In the genomic region with DNA sequence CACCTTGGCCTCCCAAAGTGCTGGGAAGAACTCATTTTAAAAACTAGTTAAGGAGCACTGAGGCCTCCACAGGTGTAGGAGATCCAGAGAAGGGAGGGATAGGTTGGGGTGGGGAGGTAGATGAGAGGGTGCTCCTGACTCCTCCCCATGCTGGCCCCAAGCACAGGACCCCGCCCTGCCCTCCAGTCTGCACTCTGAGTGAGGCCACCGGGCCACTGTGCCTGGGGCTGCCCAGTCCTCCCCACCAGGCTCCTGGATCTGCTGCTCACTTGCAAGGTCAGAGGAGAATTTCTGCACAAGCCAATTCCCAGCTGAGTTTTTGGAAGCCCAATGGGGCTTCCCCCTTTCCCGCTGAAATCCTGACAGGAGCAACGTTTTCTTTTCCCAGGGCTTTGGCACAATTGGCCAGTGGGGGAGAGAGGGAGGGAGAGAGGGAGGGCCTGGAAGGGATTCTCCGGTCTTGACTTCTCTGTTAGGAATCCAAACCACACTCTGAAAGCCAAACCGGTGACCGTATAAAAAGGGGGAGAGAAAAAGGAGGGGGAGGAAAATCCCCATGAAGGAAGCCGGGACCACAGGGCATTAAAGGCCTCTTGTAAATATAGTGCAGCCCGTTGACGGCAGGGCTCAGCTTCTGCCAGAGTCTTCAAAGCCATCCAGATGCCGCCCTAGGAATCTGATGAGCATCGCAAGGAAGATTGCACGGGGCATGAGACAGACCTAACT, we compare ENCODE assay signal across 10 cellular contexts.
A peak's percentile ranks its signal among the peaks of the same experiment; 100 is the strongest.
DNase-seq lines count a peak whose midpoint lies in the region; ATAC-seq, FAIRE-seq and TF ChIP-seq lines count a peak whose summit lies in the region.
"Had no signal": no experiment of that assay in that cellular context is flagged by ENCODE, and none has a peak within 500 bp of the region (broad histone marks: within the 10 kb centered on the region; RNA-seq: fewer than 3 reads in every experiment).

No MANE protein-coding gene starts in this region.

- peak in 1 of 4 donors; percentile 16 for TF ChIP-seq EP300 in sigmoid colon (IDR thresholded peaks at IDR 0.05)

- no peaks in the 10 kb centered on the region for H3K27me3 ChIP-seq in astrocyte (ENCODE audit: insufficient read depth, low read length)
- H3K27me3 ChIP-seq in hepatocyte = no peaks in the 10 kb centered on the region
- H3K27me3 ChIP-seq in sigmoid colon = no peaks in the 10 kb centered on the region
- H3K27me3 ChIP-seq in small intestine (ENCODE audit: control insufficient read depth in 2 of 2, insufficient read depth in 2 of 2, low read length in 2 of 2) = no peaks in the 10 kb centered on the region

- H3K4me1 Mint-ChIP-seq in astrocyte (ENCODE audit: low read depth, unreplicated experiment) = peaks cover 38% of the 10 kb centered on the region
- H3K4me1 Mint-ChIP-seq in activated T-cell treated with anti-CD3 and anti-CD28 coated beads, Interleukin-2, amount 50 U/mL, for 72 hours (ENCODE audit: low read depth) = peaks cover 11% of the 10 kb centered on the region

- intact Hi-C loops in sigmoid colon (cut with DNase I) = loop anchor here (5.0 kb wide), 1 partner anchor 38 kb away; no protein-coding TSS in a partner anchor

- no peak for TF ChIP-seq POLR2A in sigmoid colon (IDR thresholded peaks at IDR 0.05)

- peak overlapping the region; percentile 69 for H3K4me3 Mint-ChIP-seq in astrocyte (ENCODE audit: unreplicated experiment)
- no peak overlapping the region for H3K4me3 Mint-ChIP-seq in activated T-cell treated with anti-CD3 and anti-CD28 coated beads, Interleukin-2, amount 50 U/mL, for 72 hours

- WGBS in hepatocyte (ENCODE audit: low lambda C conversion rate, missing lambda C conversion rate) = 38% methylated on average over 13 of the region's 13 CpGs
- WGBS in sigmoid colon, 2 donors = 65 to 69% methylated on average over 13 of the region's 13 CpGs
- WGBS in small intestine, 3 donors = 51 to 77% (median 70%) methylated on average over 13 of the region's 13 CpGs

- H3K9me2 ChIP-seq in hepatocyte (replicated peaks; ENCODE audit: insufficient read depth) = no peaks in the 10 kb centered on the region

- FAIRE-seq in astrocyte (lab: Jason Lieb, UNC) (peak; percentile 56), small intestine (lab: Jason Lieb, UNC) (no peak)

- H3K4me2 ChIP-seq in astrocyte (ENCODE audit: low read length) (peak overlapping the region; percentile 66), hepatocyte (peak overlapping the region; percentile 66)

- H3K4me3 ChIP-seq in astrocyte (ENCODE audit: insufficient read depth, low read depth, low read length) = no peak overlapping the region
- no peak overlapping the region for H3K4me3 ChIP-seq in hepatocyte
- peak overlapping the region in 2 of 4 donors; percentile 6 to 9 for H3K4me3 ChIP-seq in sigmoid colon
- H3K4me3 ChIP-seq in small intestine (ENCODE audit: low read depth in 1 of 2, low read length in 2 of 2) = no peak overlapping the region

- H2AFZ ChIP-seq in astrocyte (ENCODE audit: low read depth, low read length) = no peak overlapping the region
- H2AFZ ChIP-seq in hepatocyte = no peak overlapping the region

- no peak for ATAC-seq in activated T-cell treated with anti-CD3 and anti-CD28 coated beads, Interleukin-2, amount 50 U/mL, for 72 hours (replicated peaks in 1 of 2)

- peaks cover 3% of the 10 kb centered on the region for H3K27me3 Mint-ChIP-seq in astrocyte (ENCODE audit: low read depth, unreplicated experiment)
- no peaks in the 10 kb centered on the region for H3K27me3 Mint-ChIP-seq in activated T-cell treated with anti-CD3 and anti-CD28 coated beads, Interleukin-2, amount 50 U/mL, for 72 hours (ENCODE audit: low read depth)

- H3K36me3 Mint-ChIP-seq in astrocyte (ENCODE audit: low read depth, unreplicated experiment) = peaks cover 10% of the 10 kb centered on the region
- no peaks in the 10 kb centered on the region for H3K36me3 Mint-ChIP-seq in activated T-cell treated with anti-CD3 and anti-CD28 coated beads, Interleukin-2, amount 50 U/mL, for 72 hours (ENCODE audit: insufficient read depth in 2 of 2)

- H3K79me2 ChIP-seq in astrocyte (ENCODE audit: insufficient read depth, low read length) = no peaks in the 10 kb centered on the region
- no peaks in the 10 kb centered on the region for H3K79me2 ChIP-seq in hepatocyte

- no peaks in the 10 kb centered on the region for H3K36me3 ChIP-seq in astrocyte (ENCODE audit: insufficient read depth, low read length)
- no peaks in the 10 kb centered on the region for H3K36me3 ChIP-seq in hepatocyte (replicated peaks; ENCODE audit: insufficient read depth, low read depth)
- no peaks in the 10 kb centered on the region for H3K36me3 ChIP-seq in sigmoid colon
- H3K36me3 ChIP-seq in small intestine (ENCODE audit: control insufficient read depth in 2 of 2, insufficient read depth in 2 of 2, low read length in 2 of 2) = no peaks in the 10 kb centered on the region

- H3K9ac ChIP-seq in astrocyte (ENCODE audit: low read length) = peak overlapping the region; percentile 65

- H3K9me3 Mint-ChIP-seq in astrocyte (ENCODE audit: unreplicated experiment) = no peaks in the 10 kb centered on the region
- H3K9me3 Mint-ChIP-seq in activated T-cell treated with anti-CD3 and anti-CD28 coated beads, Interleukin-2, amount 50 U/mL, for 72 hours = no peaks in the 10 kb centered on the region

- H4K20me1 ChIP-seq in astrocyte (ENCODE audit: insufficient read depth, low read length) = no peaks in the 10 kb centered on the region
- no peaks in the 10 kb centered on the region for H4K20me1 ChIP-seq in hepatocyte (ENCODE audit: insufficient read depth, poor library complexity, severe bottlenecking)

- H3K9me3 ChIP-seq in astrocyte (ENCODE audit: insufficient read depth, low read depth, low read length) = no peaks in the 10 kb centered on the region
- no peaks in the 10 kb centered on the region for H3K9me3 ChIP-seq in hepatocyte (ENCODE audit: low read depth)
- no peaks in the 10 kb centered on the region for H3K9me3 ChIP-seq in sigmoid colon
- H3K9me3 ChIP-seq in small intestine (ENCODE audit: control insufficient read depth, low read depth) = no peaks in the 10 kb centered on the region

- H3K4me1 ChIP-seq in astrocyte (ENCODE audit: insufficient read depth, low read length) (peaks cover 17% of the 10 kb centered on the region), hepatocyte (ENCODE audit: insufficient read depth) (peaks cover 19% of the 10 kb centered on the region), sigmoid colon (peaks cover 0 to 36% (median 33%) of the 10 kb centered on the region in 4 donors), small intestine (ENCODE audit: control insufficient read depth in 2 of 2, insufficient read depth in 1 of 2, low read depth in 1 of 2, low read length in 1 of 2) (no peaks in the 10 kb centered on the region)

- peak overlapping the region; percentile 64 for H3K27ac ChIP-seq in astrocyte (ENCODE audit: low read depth, low read length)
- H3K27ac ChIP-seq in hepatocyte = peak overlapping the region; percentile 63
- H3K27ac ChIP-seq in sigmoid colon = peak overlapping the region; percentile 59 to 83 (median 77)
- peak overlapping the region in 1 of 2 donors; percentile 43 for H3K27ac ChIP-seq in small intestine (ENCODE audit: low read depth in 1 of 2, low read length in 1 of 2)

- peak; percentile 90 for DNase-seq in H4 (ENCODE audit: low spot score)
- peak; percentile 94 for DNase-seq in astrocyte (ENCODE audit: low read depth)
- peak; percentile 75 for DNase-seq in hepatocyte (ENCODE audit: low spot score)
- peak; percentile 87 for DNase-seq in sigmoid colon
- no peak for DNase-seq in activated T-cell treated with anti-CD3 and anti-CD28 coated beads, Interleukin-2, amount 50 U/mL, for 72 hours
- no peak for DNase-seq in DMS79 (lab: John Stamatoyannopoulos, UW)
- no peak for DNase-seq in effector CD4-positive, alpha-beta T cell
- no peak for DNase-seq in small intestine
- DNase-seq: activated CD4-positive, alpha-beta T cell treated with anti-CD3 and anti-CD28 coated beads, Interleukin-2, amount 50 U/mL, for 1 hour; NCI-H1092 had no signal

- H3K27ac Mint-ChIP-seq in astrocyte (ENCODE audit: unreplicated experiment) = peak overlapping the region; percentile 94
- no peak overlapping the region for H3K27ac Mint-ChIP-seq in activated T-cell treated with anti-CD3 and anti-CD28 coated beads, Interleukin-2, amount 50 U/mL, for 72 hours

- TF ChIP-seq CTCF in astrocyte (IDR thresholded peaks at IDR 0.05; ENCODE audit: insufficient read depth, low read depth, low read length) (no peak), hepatocyte (IDR thresholded peaks at IDR 0.05; ENCODE audit: poor library complexity) (no peak), sigmoid colon (IDR thresholded peaks at IDR 0.05) (no peak)

Comparison
In these comparisons a context has a peak if more than half of its experiments do, and no peak if none do; other contexts are left out.
1. DNase-seq: peak in H4 (single experiment), astrocyte (single experiment), hepatocyte (single experiment) and sigmoid colon (single experiment); none in activated T-cell treated with anti-CD3 and anti-CD28 coated beads, Interleukin-2, amount 50 U/mL, for 72 hours (0 of 2), DMS79 (single experiment), effector CD4-positive, alpha-beta T cell (single experiment) and small intestine (single experiment).